1 cellular context compared by ENCODE assay signal in genomic region chr5:126369995-126370731, GRCh38.
TF ChIP-seq lines count a peak whose summit lies in the region.

No MANE protein-coding gene starts in this region.

TF ChIP-seq in HepG2, 621 proteins besides CTCF, POLR2A, EP300 and RAD21 (continued from another document):
- TF ChIP-seq NFE2 (CRISPR knock-in tag; IDR thresholded peaks at IDR 0.05): 0 out of 2 replicates have a peak, but pooled peaks have one; percentile 43
- TF ChIP-seq FOXA3 (CRISPR knock-in tag; IDR thresholded peaks at IDR 0.05): peak; percentile 47; the same call in 1 of the 2 replicates
- TF ChIP-seq SUZ12 (IDR thresholded peaks at IDR 0.05; ENCODE audit: low read depth, low read length): no peak
- TF ChIP-seq ZNF230 (CRISPR knock-in tag; IDR thresholded peaks at IDR 0.05): 0 out of 2 replicates have a peak, but pooled peaks have one; percentile 36
- TF ChIP-seq HDAC2 (CRISPR knock-in tag; IDR thresholded peaks at IDR 0.05): peak; percentile 65
- no peak for TF ChIP-seq SMAD1 (CRISPR knock-in tag; IDR thresholded peaks at IDR 0.05; ENCODE audit: borderline replicate concordance, low read depth)
- TF ChIP-seq HCFC1 (IDR thresholded peaks at IDR 0.05; ENCODE audit: low read depth, low read length): no peak
- TF ChIP-seq, protein P1, sequence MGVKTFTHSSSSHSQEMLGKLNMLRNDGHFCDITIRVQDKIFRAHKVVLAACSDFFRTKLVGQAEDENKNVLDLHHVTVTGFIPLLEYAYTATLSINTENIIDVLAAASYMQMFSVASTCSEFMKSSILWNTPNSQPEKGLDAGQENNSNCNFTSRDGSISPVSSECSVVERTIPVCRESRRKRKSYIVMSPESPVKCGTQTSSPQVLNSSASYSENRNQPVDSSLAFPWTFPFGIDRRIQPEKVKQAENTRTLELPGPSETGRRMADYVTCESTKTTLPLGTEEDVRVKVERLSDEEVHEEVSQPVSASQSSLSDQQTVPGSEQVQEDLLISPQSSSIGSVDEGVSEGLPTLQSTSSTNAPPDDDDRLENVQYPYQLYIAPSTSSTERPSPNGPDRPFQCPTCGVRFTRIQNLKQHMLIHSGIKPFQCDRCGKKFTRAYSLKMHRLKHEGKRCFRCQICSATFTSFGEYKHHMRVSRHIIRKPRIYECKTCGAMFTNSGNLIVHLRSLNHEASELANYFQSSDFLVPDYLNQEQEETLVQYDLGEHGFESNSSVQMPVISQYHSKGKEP (CRISPR knock-in tag; IDR thresholded peaks at IDR 0.05): no peak
- no peak for TF ChIP-seq ZNF354B (CRISPR knock-in tag; IDR thresholded peaks at IDR 0.05)
- TF ChIP-seq FOXP4 (CRISPR knock-in tag; IDR thresholded peaks at IDR 0.05): peak; percentile 10
- no peak for TF ChIP-seq ELK4 (CRISPR knock-in tag; IDR thresholded peaks at IDR 0.05; ENCODE audit: borderline replicate concordance)
- no peak for TF ChIP-seq ZNF703 (CRISPR knock-in tag; IDR thresholded peaks at IDR 0.05; ENCODE audit: borderline replicate concordance)
- TF ChIP-seq NCOA1 (CRISPR knock-in tag; IDR thresholded peaks at IDR 0.05): no peak
- TF ChIP-seq KMT2B (CRISPR knock-in tag; IDR thresholded peaks at IDR 0.05): peak; percentile 19; the same call in 1 of the 2 replicates
- TF ChIP-seq DRAP1 (CRISPR knock-in tag; IDR thresholded peaks at IDR 0.05): peak; percentile 66; the same call in 1 of the 2 replicates
- TF ChIP-seq GATAD2A (CRISPR knock-in tag; IDR thresholded peaks at IDR 0.05): peak; percentile 21; the same call in 1 of the 2 replicates
- peak; percentile 90 for TF ChIP-seq GFI1 (CRISPR knock-in tag; IDR thresholded peaks at IDR 0.05; ENCODE audit: borderline replicate concordance)
- TF ChIP-seq KAT8 (CRISPR knock-in tag; IDR thresholded peaks at IDR 0.05): 0 out of 2 replicates have a peak, but pooled peaks have one; percentile 38
